16 cellular contexts compared by ENCODE assay signal in the genomic region with DNA sequence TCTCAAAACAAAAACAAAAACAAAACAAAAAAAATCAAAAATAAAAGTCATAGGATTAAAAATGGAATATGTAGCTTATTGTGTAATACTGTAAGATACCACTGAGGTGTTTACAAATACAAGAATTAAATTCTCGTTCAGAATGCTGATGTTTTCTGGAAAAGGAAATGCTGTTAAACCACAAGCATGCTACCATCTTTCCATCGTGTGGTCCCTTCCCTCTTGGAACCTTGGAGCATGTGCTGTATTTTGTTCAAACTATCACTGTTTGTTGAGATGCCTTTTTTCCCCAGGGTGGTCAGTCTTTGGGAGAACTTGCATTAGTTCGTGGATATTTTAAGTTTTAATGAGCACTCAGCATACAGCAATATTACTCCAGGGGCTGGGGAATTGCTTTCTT. TPM values are rescaled to one million over a fixed set of nuclear protein-coding genes. Genes with fewer than 3 reads are reported as not detected.
DNase-seq lines count a peak whose midpoint lies in the region; ATAC-seq and TF ChIP-seq lines count a peak whose summit lies in the region.
"Had no signal": no experiment of that assay in that cellular context is flagged by ENCODE, and none has a peak within 500 bp of the region (broad histone marks: within the 10 kb centered on the region; RNA-seq: fewer than 3 reads in every experiment).

No MANE protein-coding gene starts in this region.

- no peak overlapping the region for H3K27ac ChIP-seq in sigmoid colon
- H3K27ac ChIP-seq: BLaER1 had no signal

- intact Hi-C loops in sigmoid colon (cut with DNase I) = no loop called here

- 67 to 70% methylated on average over 3 of the region's 3 CpGs for WGBS in sigmoid colon, 2 donors

- H3K9me3 ChIP-seq in sigmoid colon = no peaks in the 10 kb centered on the region
- H3K9me3 ChIP-seq: BLaER1 had no signal

- no peak for TF ChIP-seq CTCF in AG10803 (conservative IDR thresholded peaks at IDR 0.05; ENCODE audit: low read length)
- TF ChIP-seq CTCF in choroid plexus epithelial cell (conservative IDR thresholded peaks at IDR 0.05; ENCODE audit: low read depth, low read length) = no peak
- no peak for TF ChIP-seq CTCF in fibroblast of villous mesenchyme (IDR thresholded peaks at IDR 0.05; ENCODE audit: insufficient read depth, low read depth, low read length)
- no peak for TF ChIP-seq CTCF in sigmoid colon (IDR thresholded peaks at IDR 0.05)

- no peak for ATAC-seq in GM19467 (IDR thresholded peaks at IDR 0.05; ENCODE audit: unreplicated experiment)
- ATAC-seq: CD8-positive, alpha-beta T cell; HCT116 had no signal

- no peaks in the 10 kb centered on the region for H3K4me1 ChIP-seq in sigmoid colon

- H3K36me3 ChIP-seq in sigmoid colon = no peaks in the 10 kb centered on the region
- H3K36me3 ChIP-seq: BLaER1 had no signal

- H3K27me3 ChIP-seq in sigmoid colon = no peaks in the 10 kb centered on the region
- H3K27me3 ChIP-seq: BLaER1 had no signal

- H3K4me3 ChIP-seq in AG10803 (ENCODE audit: low read length) (no peak overlapping the region), choroid plexus epithelial cell (ENCODE audit: low read depth, low read length) (no peak overlapping the region), fibroblast of villous mesenchyme (ENCODE audit: low read depth, low read length) (no peak overlapping the region), sigmoid colon (no peak overlapping the region)
- H3K4me3 ChIP-seq: BLaER1 had no signal

- no peak for TF ChIP-seq EP300 in sigmoid colon (IDR thresholded peaks at IDR 0.05)

- peak; percentile 60 for DNase-seq in AG10803 (ENCODE audit: low read depth)
- DNase-seq in GM04503 (ENCODE audit: low read depth) = peak; percentile 26
- DNase-seq in choroid plexus epithelial cell (ENCODE audit: low read depth) = peak; percentile 61
- peak; percentile 63 for DNase-seq in fibroblast of villous mesenchyme (ENCODE audit: low read depth)
- DNase-seq in sigmoid colon = no peak
- no peak for DNase-seq in NCI-H446 treated with DMSO at 0.1 percent for 48 hours (lab: John Stamatoyannopoulos, UW)
- DNase-seq in NCI-H526 (lab: John Stamatoyannopoulos, UW) = no peak
- DNase-seq: Calu3; CD8-positive, alpha-beta T cell; DMS 273 treated with DMSO at 0.1 percent for 48 hours; GDM1; GOT3; H7 had no signal

- TF ChIP-seq POLR2A in sigmoid colon (IDR thresholded peaks at IDR 0.05) = no peak

RNA-seq across cellular contexts. Expression of gene SUB1, which starts 39.7 kb away (rescaled TPM):
- total RNA-seq in fibroblast of villous mesenchyme (105 and 142 TPM in 2 replicates), sigmoid colon (100 to 1,000 TPM in 3 of 4 donors, 10 to 100 TPM in 1; 84.0 to 165 (median 113) TPM)
- 100 to 1,000 TPM; 188 to 277 (median 204) TPM for polyA plus RNA-seq in sigmoid colon

Comparison
In these comparisons a context has a peak if more than half of its experiments do, and no peak if none do; other contexts are left out.
1. DNase-seq: peak in AG10803 (single experiment), GM04503 (single experiment), choroid plexus epithelial cell (single experiment) and fibroblast of villous mesenchyme (single experiment); none in sigmoid colon (single experiment), NCI-H446 treated with DMSO at 0.1 percent for 48 hours (single experiment) and NCI-H526 (0 of 2).